In the genomic region with DNA sequence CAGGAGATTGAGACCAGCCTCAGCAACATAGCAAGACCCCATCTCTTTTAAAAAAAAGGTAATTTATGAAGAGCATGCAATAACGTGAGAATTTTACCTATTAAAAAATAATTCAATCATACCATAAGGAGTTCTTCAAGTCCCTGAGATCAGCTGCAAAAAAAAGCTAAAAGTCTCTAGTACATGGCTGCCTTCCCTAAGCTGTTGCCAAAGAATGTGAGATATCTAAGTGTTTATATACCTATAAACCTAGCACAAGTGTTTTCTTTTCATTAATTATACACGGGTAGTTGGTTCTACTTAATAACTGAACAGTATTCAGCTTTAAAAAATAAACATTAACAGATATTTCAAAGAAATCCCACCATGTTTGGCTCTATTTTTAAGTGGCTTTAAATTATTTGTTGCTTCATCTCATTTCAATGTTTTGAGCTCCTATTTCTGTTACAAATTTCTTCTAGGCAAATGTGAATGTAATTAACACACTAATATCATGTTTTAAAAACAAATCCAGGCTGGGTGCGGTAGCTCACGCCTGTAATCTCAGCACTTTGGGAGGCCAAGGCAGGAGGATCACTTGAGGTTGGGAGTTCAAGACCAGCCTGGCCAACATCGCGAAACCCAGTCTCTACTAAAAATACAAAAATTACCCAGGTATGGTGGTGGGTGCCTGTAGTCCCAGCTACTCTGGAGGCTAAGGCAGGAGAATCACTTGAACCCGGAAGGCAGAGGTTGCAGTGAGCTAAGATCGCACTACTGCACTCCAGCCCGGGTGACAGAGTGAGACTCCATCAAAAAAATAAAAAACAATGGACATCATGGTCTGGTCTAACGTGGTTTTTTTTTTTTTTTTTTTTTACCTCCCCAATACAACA, we compare ENCODE assay signal across 1 cellular context.
TF ChIP-seq lines count a peak whose summit lies in the region.

No MANE protein-coding gene starts in this region.

TF ChIP-seq in HepG2, 621 proteins besides CTCF, POLR2A, EP300 and RAD21:
- TF ChIP-seq PCBP2 (optimal IDR thresholded peaks at IDR 0.05; ENCODE audit: low read depth, low read length, poor library complexity, severe bottlenecking): no peak
TF ChIP-seq in HepG2: peak in this region for 0.
